In genomic region chr10:109277456-109277855, GRCh38 we compare ENCODE assay signal across 24 cellular contexts.
"Had no signal": no experiment of that assay in that cellular context is flagged by ENCODE, and none has a peak within 500 bp of the region (broad histone marks: within the 10 kb centered on the region; RNA-seq: fewer than 3 reads in every experiment).

No MANE protein-coding gene starts in this region.

- H2AFZ ChIP-seq: PC-9 had no signal

- ATAC-seq: activated CD8-positive, alpha-beta memory T cell treated with anti-CD3 and anti-CD28 coated beads, Interleukin-2, amount 10 ng/mL, durations not matched to agents 7 days and 5 days; activated naive CD4-positive, alpha-beta T cell treated with anti-CD3 and anti-CD28 coated beads, Interleukin-2, amount 50 U/mL, for 72 hours; activated naive CD8-positive, alpha-beta T cell treated with anti-CD3 and anti-CD28 coated beads, Interleukin-2, amount 50 U/mL, for 24 hours; activated T-cell treated with anti-CD3 and anti-CD28 coated beads, Interleukin-2, amount 50 U/mL, for 4 hours had no signal

- H3K4me1 Mint-ChIP-seq: activated CD8-positive, alpha-beta memory T cell treated with anti-CD3 and anti-CD28 coated beads, Interleukin-2, amount 10 ng/mL, durations not matched to agents 7 days and 5 days; activated naive CD8-positive, alpha-beta T cell treated with anti-CD3 and anti-CD28 coated beads, Interleukin-2, amount 50 U/mL, for 24 hours; brain had no signal

- H3K27me3 ChIP-seq: ascending aorta, cardiac muscle cell, MG63 had no signal

- H3K4me3 Mint-ChIP-seq: activated CD8-positive, alpha-beta memory T cell treated with anti-CD3 and anti-CD28 coated beads, Interleukin-2, amount 10 ng/mL, durations not matched to agents 7 days and 5 days; activated naive CD8-positive, alpha-beta T cell treated with anti-CD3 and anti-CD28 coated beads, Interleukin-2, amount 50 U/mL, for 24 hours; activated T-cell treated with anti-CD3 and anti-CD28 coated beads, Interleukin-2, amount 50 U/mL, for 4 hours; brain; T-helper 1 cell treated with Interleukin-12 subunit alpha and Interleukin-12 subunit beta and Interleukin-4 antibody, amounts not matched to agents 30 μg/mL and 1 μg/mL, for 36 hours had no signal

- H3K27ac ChIP-seq: ascending aorta, cardiac muscle cell, PC-9 had no signal

- H3K27ac Mint-ChIP-seq: activated CD8-positive, alpha-beta memory T cell treated with anti-CD3 and anti-CD28 coated beads, Interleukin-2, amount 10 ng/mL, durations not matched to agents 7 days and 5 days; activated naive CD4-positive, alpha-beta T cell treated with anti-CD3 and anti-CD28 coated beads, Interleukin-2, amount 50 U/mL, for 72 hours; activated naive CD8-positive, alpha-beta T cell treated with anti-CD3 and anti-CD28 coated beads, Interleukin-2, amount 50 U/mL, for 24 hours; brain; T-helper 1 cell treated with Interleukin-12 subunit alpha and Interleukin-12 subunit beta and Interleukin-4 antibody, amounts not matched to agents 30 μg/mL and 1 μg/mL, for 36 hours had no signal

- H3K27me3 Mint-ChIP-seq: activated CD8-positive, alpha-beta memory T cell treated with anti-CD3 and anti-CD28 coated beads, Interleukin-2, amount 10 ng/mL, durations not matched to agents 7 days and 5 days; activated naive CD8-positive, alpha-beta T cell treated with anti-CD3 and anti-CD28 coated beads, Interleukin-2, amount 50 U/mL, for 24 hours; brain had no signal

- H3K36me3 Mint-ChIP-seq: activated CD8-positive, alpha-beta memory T cell treated with anti-CD3 and anti-CD28 coated beads, Interleukin-2, amount 10 ng/mL, durations not matched to agents 7 days and 5 days; activated naive CD4-positive, alpha-beta T cell treated with anti-CD3 and anti-CD28 coated beads, Interleukin-2, amount 50 U/mL, for 72 hours; brain had no signal

- H3K4me1 ChIP-seq: ascending aorta had no signal

- H3K36me3 ChIP-seq: ascending aorta, cardiac muscle cell, MG63 had no signal

- H3K9me3 Mint-ChIP-seq: activated naive CD8-positive, alpha-beta T cell treated with anti-CD3 and anti-CD28 coated beads, Interleukin-2, amount 50 U/mL, for 24 hours; activated T-cell treated with anti-CD3 and anti-CD28 coated beads, Interleukin-2, amount 50 U/mL, for 4 hours; T-helper 1 cell treated with Interleukin-12 subunit alpha and Interleukin-12 subunit beta and Interleukin-4 antibody, amounts not matched to agents 30 μg/mL and 1 μg/mL, for 36 hours had no signal

- DNase-seq: activated CD4-positive, alpha-beta T cell treated with anti-CD3 and anti-CD28 coated beads for 48 hours; activated CD4-positive, alpha-beta T cell treated with anti-CD3 and anti-CD28 coated beads, Interleukin-2, amount 50 U/mL, for 4 hours; activated CD4-positive, CD25-positive, alpha-beta regulatory T cell treated with anti-CD3 and anti-CD28 coated beads, Interleukin-2, amount 50 U/mL, for 72 hours; activated CD8-positive, alpha-beta memory T cell treated with anti-CD3 and anti-CD28 coated beads, Interleukin-2, amount 10 ng/mL, durations not matched to agents 7 days and 5 days; activated effector memory CD4-positive, alpha-beta T cell treated with anti-CD3 and anti-CD28 coated beads, Interleukin-2, amount 50 U/mL, for 16 hours; activated naive CD4-positive, alpha-beta T cell treated with Interleukin-2 at 50 U/mL for 16 hours; activated naive CD8-positive, alpha-beta T cell treated with anti-CD3 and anti-CD28 coated beads, Interleukin-2, amount 50 U/mL, for 24 hours; activated T-cell treated with anti-CD3 and anti-CD28 coated beads, Interleukin-2, amount 50 U/mL, for 4 hours; amniotic stem cell; MG63; MV-4-11; NCI-H1092 treated with DMSO at 0.1 percent for 48 hours; NCI-H1417 treated with DMSO at 0.1 percent for 48 hours; NCI-H1694 treated with DMSO at 0.1 percent for 48 hours; NCI-H2029 treated with DMSO at 0.1 percent for 48 hours; NCI-H510A treated with DMSO at 0.1 percent for 48 hours; NCI-H69; PC-9; SHP77 treated with DMSO at 0.1 percent for 48 hours had no signal

- H3K4me3 ChIP-seq: ascending aorta, cardiac muscle cell, MG63, PC-9 had no signal

- H3K9me3 ChIP-seq: ascending aorta, MG63 had no signal

- H3K4me2 ChIP-seq: PC-9 had no signal
